Comparison of ENCODE assay signal across 8 cellular contexts in the genomic region with DNA sequence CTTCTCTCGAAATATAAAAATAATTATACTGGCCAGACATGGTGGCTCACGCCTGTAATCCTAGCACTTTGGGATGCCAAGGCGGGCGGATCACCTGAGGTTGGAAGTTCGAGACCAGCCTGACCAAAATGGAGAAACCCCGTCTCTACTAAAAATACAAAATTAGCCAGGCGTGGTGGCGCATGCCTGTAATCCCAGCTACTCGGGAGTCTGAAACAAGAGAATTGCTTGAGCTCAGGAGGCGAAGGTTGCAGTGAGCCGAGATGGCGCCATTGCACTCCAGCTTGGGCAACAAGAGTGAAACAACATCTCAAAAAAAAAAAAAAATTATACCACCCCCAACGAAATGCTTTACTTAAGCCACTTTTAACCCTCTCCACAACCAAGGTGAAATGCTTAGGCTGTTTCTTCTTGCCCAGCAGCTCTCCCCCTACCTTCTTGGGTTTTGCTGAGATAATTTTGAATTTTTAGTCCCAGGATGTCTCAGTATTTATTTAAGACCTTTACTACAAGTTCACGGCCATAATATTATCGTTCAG. TPM values are rescaled to one million over a fixed set of nuclear protein-coding genes. Genes with fewer than 3 reads are reported as not detected.
DNase-seq lines count a peak whose midpoint lies in the region; ATAC-seq and TF ChIP-seq lines count a peak whose summit lies in the region.
"Not testable (repeated sequence)": the region's sequence is repeated elsewhere in the genome, so short reads cannot be mapped to it uniquely, and the experiment has no call there.

No MANE protein-coding gene starts in this region.

- H3K27me3 Mint-ChIP-seq in activated naive CD8-positive, alpha-beta T cell; neural crest cell (ENCODE audit: low read depth): not testable (repeated sequence)

- peak overlapping the region; percentile 64; the same call in 1 of the 2 replicates for H3K27ac ChIP-seq in ACC112 (ENCODE audit: low read depth, low read length)
- peak overlapping the region; percentile 67 for H3K27ac ChIP-seq in RWPE2 (ENCODE audit: poor library complexity, severe bottlenecking)
- H3K27ac ChIP-seq in left lung, result peak overlapping the region; percentile 90 to 91
- H3K27ac ChIP-seq in spleen, result peak overlapping the region; percentile 77 to 93 (median 86)

- H3K4me3 Mint-ChIP-seq in activated naive CD8-positive, alpha-beta T cell, result peak overlapping the region; percentile 92
- peak overlapping the region; percentile 94 for H3K4me3 Mint-ChIP-seq in neural crest cell

- H3K79me2 ChIP-seq in ACC112 (ENCODE audit: control insufficient read depth, insufficient read depth, low read length, unreplicated experiment), result peaks cover 41% of the 10 kb centered on the region

- not testable (repeated sequence) for ATAC-seq in RWPE2 (ENCODE audit: low read depth); left lung

- not testable (repeated sequence) for TF ChIP-seq CTCF in RWPE2 (IDR thresholded peaks at IDR 0.05; ENCODE audit: poor library complexity, severe bottlenecking); epithelial cell of esophagus (IDR thresholded peaks at IDR 0.05; ENCODE audit: insufficient read depth, low read depth, low read length, missing control alignments); left lung (IDR thresholded peaks at IDR 0.05); neural crest cell (conservative IDR thresholded peaks at IDR 0.05); spleen (IDR thresholded peaks at IDR 0.05 in 8 of 11, conservative IDR thresholded peaks at IDR 0.05 in 3 of 11)

- H3K4me1 ChIP-seq in ACC112 (ENCODE audit: control insufficient read depth, insufficient read depth, low read length, unreplicated experiment) (peaks cover 16% of the 10 kb centered on the region), RWPE2 (ENCODE audit: insufficient read depth, poor library complexity, severe bottlenecking) (peaks cover 18% of the 10 kb centered on the region), left lung (peaks cover 3 to 28% of the 10 kb centered on the region in 2 donors), spleen (peaks cover 16 to 63% (median 39%) of the 10 kb centered on the region in 6 donors)

- not testable (repeated sequence) for TF ChIP-seq POLR2A in spleen (IDR thresholded peaks at IDR 0.05)

- H3K9me3 ChIP-seq in RWPE2 (ENCODE audit: severe bottlenecking); left lung; spleen: not testable (repeated sequence)

- WGBS in spleen, 5 donors, result 81 to 88% (median 83%) methylated on average over 15 of the region's 15 CpGs

- not testable (repeated sequence) for DNase-seq in HEK293T (ENCODE audit: extremely low spot score); RWPE2 (ENCODE audit: low spot score); epithelial cell of esophagus (ENCODE audit: low read depth); left lung; neural crest cell (ENCODE audit: low read depth, low spot score)
- peak; percentile 66 for DNase-seq in spleen

- H3K4me1 Mint-ChIP-seq in activated naive CD8-positive, alpha-beta T cell (ENCODE audit: low read depth), result peaks cover 26% of the 10 kb centered on the region
- peaks cover 34% of the 10 kb centered on the region for H3K4me1 Mint-ChIP-seq in neural crest cell

- POLR2A ChIA-PET in HEK293T (lab: Yijun Ruan, JAX), result interaction anchor here (1.1 to 4.0 kb wide), 4 partner anchors 7 to 66 kb away, joined by 3 to 46 read pairs (median 9); a partner anchor contains a TSS

- H2AFZ ChIP-seq in ACC112 (ENCODE audit: low read length, unreplicated experiment), result not testable (repeated sequence)

- H3K27me3 ChIP-seq in ACC112 (ENCODE audit: insufficient read depth, low read length); RWPE2 (ENCODE audit: insufficient read depth, poor library complexity, severe bottlenecking); left lung; spleen (replicated peaks in 1 of 7): not testable (repeated sequence)

- intact Hi-C loops in left lung (cut with DNase I), result not testable (repeated sequence)
- intact Hi-C loops in spleen (cut with DNase I; ENCODE audit: low total_unique reads), result loop anchor here (10.0 kb wide), 1 partner anchor 56 kb away; no protein-coding TSS in a partner anchor

- CTCF ChIA-PET in HEK293T (lab: Yijun Ruan, JAX), result interaction anchor here (1.2 kb wide), 1 partner anchor 29 kb away, joined by 3 read pairs; no protein-coding TSS in a partner anchor

- not testable (repeated sequence) for H3K9me3 Mint-ChIP-seq in activated naive CD8-positive, alpha-beta T cell (ENCODE audit: low read depth); neural crest cell

- H3K4me3 ChIP-seq in ACC112 (ENCODE audit: low read depth, low read length) (peak overlapping the region; percentile 81), RWPE2 (ENCODE audit: severe bottlenecking) (peak overlapping the region; percentile 59), epithelial cell of esophagus (ENCODE audit: low read length) (peak overlapping the region; percentile 83), left lung (peak overlapping the region in 1 of 2 donors; percentile 58), spleen (peak overlapping the region in 3 of 8 donors; percentile 53 to 83 (median 58))

- H3K36me3 Mint-ChIP-seq in activated naive CD8-positive, alpha-beta T cell, result not testable (repeated sequence)
- peaks cover 12% of the 10 kb centered on the region for H3K36me3 Mint-ChIP-seq in neural crest cell (ENCODE audit: low read depth)

- peak overlapping the region; percentile 89 for H3K27ac Mint-ChIP-seq in activated naive CD8-positive, alpha-beta T cell
- H3K27ac Mint-ChIP-seq in neural crest cell (ENCODE audit: unreplicated experiment), result peak overlapping the region; percentile 92

- H3K36me3 ChIP-seq in ACC112 (ENCODE audit: insufficient read depth, low read length), result not testable (repeated sequence)
- H3K36me3 ChIP-seq in RWPE2 (ENCODE audit: low read depth), result peaks cover 31% of the 10 kb centered on the region
- peaks cover 0 to 18% of the 10 kb centered on the region in 2 donors for H3K36me3 ChIP-seq in left lung
- peaks cover 0 to 46% (median 22%) of the 10 kb centered on the region in 6 donors for H3K36me3 ChIP-seq in spleen

TF ChIP-seq in HEK293T, 16 proteins besides CTCF, POLR2A, EP300 and RAD21:
- TF ChIP-seq ZNF384 (IDR thresholded peaks at IDR 0.05), result peak; percentile 83

RNA-seq across cellular contexts. Expression of a gene that starts 8.0 kb away (rescaled TPM):
- total RNA-seq in left lung, result 10 to 100 TPM; 47.9 to 60.4 TPM
- total RNA-seq in neural crest cell, result 54.9 and 59.1 TPM in 2 replicates
- 10 to 100 TPM; 59.5 to 89.6 (median 69.3) TPM for total RNA-seq in spleen
- 10 to 100 TPM; 33.9 to 43.2 (median 36.0) TPM for polyA plus RNA-seq in spleen
